ENCODE assay signal across 8 cellular contexts in the genomic region with DNA sequence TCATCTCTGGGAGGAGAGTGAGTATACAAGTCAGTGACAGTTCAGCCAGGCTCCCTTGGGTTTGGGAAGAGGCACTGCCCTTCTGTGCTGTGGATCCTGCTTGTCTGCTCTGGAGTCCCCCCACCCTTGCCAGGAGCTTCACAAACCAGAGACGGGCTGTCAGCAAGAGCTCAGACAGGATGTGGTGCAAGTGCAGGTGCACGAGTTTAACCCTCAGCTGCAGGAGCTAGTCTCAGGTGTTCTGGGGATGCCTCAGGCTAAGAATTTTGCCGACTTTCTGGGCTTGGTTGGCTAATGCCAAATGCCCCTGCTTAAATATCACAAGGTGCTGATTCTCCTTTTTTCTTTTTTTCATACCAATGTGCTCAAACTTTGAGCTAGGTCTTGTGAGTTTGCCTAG. TPM values are rescaled to one million over a fixed set of nuclear protein-coding genes. Genes with fewer than 3 reads are reported as not detected.
DNase-seq lines count a peak whose midpoint lies in the region; ATAC-seq and TF ChIP-seq lines count a peak whose summit lies in the region.

No MANE protein-coding gene starts in this region.

- H2BK20ac ChIP-seq in H9 (ENCODE audit: low read depth, low read length, poor library complexity, severe bottlenecking), result no peak overlapping the region

- H3K4me3 ChIP-seq in dorsolateral prefrontal cortex, result peak overlapping the region in 31 of 59 donors; percentile 64 to 98 (median 80)

- H3K9me3 Mint-ChIP-seq in H9, result no peaks in the 10 kb centered on the region; a peak in 1 of 5 replicates

- TF ChIP-seq CTCF in H9 (conservative IDR thresholded peaks at IDR 0.05), result no peak
- no peak for TF ChIP-seq CTCF in dorsolateral prefrontal cortex (IDR thresholded peaks at IDR 0.05 in 54 of 56, conservative IDR thresholded peaks at IDR 0.05 in 2 of 56; ENCODE audit: low read depth in 1 of 56, partially characterized antibody in 56 of 56)

- peaks cover 14% of the 10 kb centered on the region for H3K27me3 Mint-ChIP-seq in H9 (ENCODE audit: low read depth)

- no CpG with 5 or more reads among the region's 3 CpGs for WGBS in H9 (ENCODE audit: extremely low coverage, insufficient read length, low lambda C conversion rate)

- intact Hi-C loops in dorsolateral prefrontal cortex (cut with DNase I), result loop anchor here (10.0 kb wide), 2 partner anchors 130 to 340 kb away; no protein-coding TSS in a partner anchor

- H3K14ac ChIP-seq in H9 (ENCODE audit: insufficient read depth, low read length), result no peak overlapping the region

- H2AK5ac ChIP-seq in H9 (ENCODE audit: insufficient read length, low read length), result no peak overlapping the region

- peaks cover 14 to 23% of the 10 kb centered on the region in 2 experiments for H3K4me1 Mint-ChIP-seq in H9

- no peak overlapping the region for H3T11ph ChIP-seq in H9 (ENCODE audit: low read length)

- no peak overlapping the region for H2BK12ac ChIP-seq in H9 (ENCODE audit: insufficient read length, low read depth, low read length)

- H3K27ac ChIP-seq in H9 (ENCODE audit: insufficient read length, low read depth, low read length), result no peak overlapping the region
- no peak overlapping the region for H3K27ac ChIP-seq in dorsolateral prefrontal cortex

- no peak overlapping the region for H4K5ac ChIP-seq in H9 (ENCODE audit: insufficient read length, low read depth, low read length)

- H2BK15ac ChIP-seq in H9 (ENCODE audit: low read depth, low read length), result no peak overlapping the region

- DNase-seq in H9 (no peak), SHP77 treated with DMSO at 0.1 percent for 48 hours (lab: John Stamatoyannopoulos, UW) (peak; percentile 6), dorsolateral prefrontal cortex (no peak), NOMO-1 (lab: John Stamatoyannopoulos, UW; ENCODE audit: unreplicated experiment in 2 of 2) (no peak), cerebellum (ENCODE audit: low spot score) (no peak)
- DNase-seq in stimulated activated CD4-positive, alpha-beta T cell treated with anti-CD3 and anti-CD28 coated beads, Interleukin-2, amount 100 ng/mL, for 4 hours (ENCODE audit: low read depth), result peak; percentile 22

- H3K56ac ChIP-seq in H9 (ENCODE audit: insufficient read length, low read depth, low read length), result no peak overlapping the region

- no peak overlapping the region for H2BK120ac ChIP-seq in H9 (ENCODE audit: low read depth, low read length, poor library complexity, severe bottlenecking)

- H3K4ac ChIP-seq in H9 (ENCODE audit: low read depth, low read length), result no peak overlapping the region

- no peaks in the 10 kb centered on the region for H3K9me3 ChIP-seq in H9 (ENCODE audit: control insufficient read depth, low read depth, low read length)

- H3K27me3 ChIP-seq in H9 (ENCODE audit: insufficient read depth, low read length), result no peaks in the 10 kb centered on the region
- no peaks in the 10 kb centered on the region for H3K27me3 ChIP-seq in dorsolateral prefrontal cortex

- H4K8ac ChIP-seq in H9 (replicated peaks; ENCODE audit: insufficient read length, low read depth, low read length), result no peak overlapping the region

- H4K91ac ChIP-seq in H9 (ENCODE audit: insufficient read length, low read depth, low read length), result no peak overlapping the region

- peaks cover 4 to 17% (median 17%) of the 10 kb centered on the region in 3 experiments; a peak in 6 of 7 replicates for H3K36me3 Mint-ChIP-seq in H9 (ENCODE audit: insufficient read depth in 1 of 3, low read depth in 3 of 3)

- H3K27ac Mint-ChIP-seq in H9, result no peak overlapping the region

- peak overlapping the region; percentile 82 to 90 for H3K4me3 Mint-ChIP-seq in H9

- H3K18ac ChIP-seq in H9 (ENCODE audit: insufficient read length, low read depth, low read length), result no peak overlapping the region

- no peak overlapping the region for H3K23ac ChIP-seq in H9 (ENCODE audit: insufficient read length, low read depth, low read length)

- no peak overlapping the region for H2AFZ ChIP-seq in H9 (ENCODE audit: low read length)

- no peaks in the 10 kb centered on the region; the same call in 1 of the 2 replicates for H3K4me1 ChIP-seq in H9 (ENCODE audit: insufficient read depth, low read length)

- H3K4me2 ChIP-seq in H9 (ENCODE audit: insufficient read depth, insufficient read length, low read length), result peak overlapping the region; percentile 50

- H4K20me1 ChIP-seq in H9 (ENCODE audit: control insufficient read depth, insufficient read depth, insufficient read length), result no peaks in the 10 kb centered on the region

- H3K79me1 ChIP-seq in H9 (ENCODE audit: insufficient read depth, low read depth, low read length, poor library complexity, severe bottlenecking), result no peaks in the 10 kb centered on the region

- ATAC-seq in HG02642 (IDR thresholded peaks at IDR 0.05; ENCODE audit: poor library complexity, unreplicated experiment) (no peak), HG02870 (IDR thresholded peaks at IDR 0.05; ENCODE audit: unreplicated experiment) (no peak)

- H3K9ac ChIP-seq in H9 (ENCODE audit: extremely low read depth, insufficient read length, low read length), result no peak overlapping the region

- H3K23me2 ChIP-seq in H9 (ENCODE audit: insufficient read length, low read depth, low read length, poor library complexity, severe bottlenecking), result peaks cover 10% of the 10 kb centered on the region

- no peak overlapping the region for H2BK5ac ChIP-seq in H9 (ENCODE audit: insufficient read length, low read length)

- no peaks in the 10 kb centered on the region for H3K79me2 ChIP-seq in H9 (ENCODE audit: insufficient read depth, low read length)

RNA-seq across cellular contexts. Expression of a gene that starts 22.3 kb away (rescaled TPM):
- total RNA-seq in H9 (2021), result 13.5 and 13.6 TPM in 2 replicates
- total RNA-seq in dorsolateral prefrontal cortex, result 10 to 100 TPM; 15.2 to 39.8 (median 23.8) TPM
- 13.1 TPM for total RNA-seq in cerebellum

RNA-seq across cellular contexts. Expression of a gene that starts 44.9 kb away (rescaled TPM):
- total RNA-seq in H9 (2021) (21.1 and 22.9 TPM in 2 replicates), dorsolateral prefrontal cortex (10 to 100 TPM in 83 of 120 experiments, 1 to 10 TPM in 37; 7.7 to 14.7 (median 10.7) TPM), cerebellum (6.7 TPM)

Comparison
In these comparisons a context has a peak if more than half of its experiments do, and no peak if none do; other contexts are left out.
1. DNase-seq: peak in SHP77 treated with DMSO at 0.1 percent for 48 hours (single experiment) and stimulated activated CD4-positive, alpha-beta T cell treated with anti-CD3 and anti-CD28 coated beads, Interleukin-2, amount 100 ng/mL, for 4 hours (single experiment); none in H9 (single experiment), dorsolateral prefrontal cortex (0 of 10), NOMO-1 (0 of 2) and cerebellum (single experiment).